ENCODE assay signal across 25 cellular contexts in genomic region chr2:40418614-40419013, GRCh38. TPM values are rescaled to one million over a fixed set of nuclear protein-coding genes. Genes with fewer than 3 reads are reported as not detected.
DNase-seq lines count a peak whose midpoint lies in the region; ATAC-seq and TF ChIP-seq lines count a peak whose summit lies in the region.
"Had no signal": no experiment of that assay in that cellular context is flagged by ENCODE, and none has a peak within 500 bp of the region (broad histone marks: within the 10 kb centered on the region; RNA-seq: fewer than 3 reads in every experiment).

No MANE protein-coding gene starts in this region.

- H3K79me2 ChIP-seq in GM23248 (ENCODE audit: insufficient read depth): peaks cover 79% of the 10 kb centered on the region
- H3K79me2 ChIP-seq: hepatocyte had no signal

- TF ChIP-seq CTCF in brain (conservative IDR thresholded peaks at IDR 0.05) (no peak), spleen (IDR thresholded peaks at IDR 0.05 in 8 of 11, conservative IDR thresholded peaks at IDR 0.05 in 3 of 11) (no peak)

- 36 to 49% methylated on average over 2 of the region's 2 CpGs for WGBS in GM23248 (ENCODE audit: low coverage in 1 of 2, low lambda C conversion rate in 2 of 2, missing lambda C conversion rate in 2 of 2), 2 experiments
- 30% methylated on average over 2 of the region's 2 CpGs for WGBS in right cardiac atrium
- WGBS in spleen, 5 donors: 49 to 70% (median 58%) methylated on average over 2 of the region's 2 CpGs

- H3F3A ChIP-seq in GM23248 (ENCODE audit: insufficient read depth): peaks cover 21% of the 10 kb centered on the region

- no peaks in the 10 kb centered on the region for H4K20me1 ChIP-seq in GM23248 (ENCODE audit: insufficient read depth)
- H4K20me1 ChIP-seq: BLaER1 had no signal

- H3K36me3 ChIP-seq in GM23248 (ENCODE audit: low read depth) (no peaks in the 10 kb centered on the region), spleen (no peaks in the 10 kb centered on the region)

- H3K27ac ChIP-seq in GM23248 (0 out of 2 replicates have a peak overlapping the region, but pooled peaks have one; percentile 2), right cardiac atrium (ENCODE audit: low read length) (peak overlapping the region; percentile 44), spleen (peak overlapping the region in 5 of 8 donors; percentile 10 to 42 (median 32))
- H3K27ac ChIP-seq: A549, BLaER1, body of pancreas, hepatocyte, skin epidermis had no signal

- intact Hi-C loops in right cardiac atrium (cut with DNase I): no loop called here
- intact Hi-C loops in spleen (cut with DNase I; ENCODE audit: low total_unique reads): no loop called here

- no peaks in the 10 kb centered on the region for H3K27me3 Mint-ChIP-seq in brain

- DNase-seq in GM23248: no peak
- peak in 2 of 3 donors; percentile 46 to 56 for DNase-seq in right cardiac atrium
- DNase-seq in spleen: no peak
- no peak for DNase-seq in AG08395 (ENCODE audit: low spot score)
- no peak for DNase-seq in DMS 273 treated with DMSO at 0.1 percent for 48 hours (lab: John Stamatoyannopoulos, UW)
- no peak for DNase-seq in NOMO-1 (lab: John Stamatoyannopoulos, UW; ENCODE audit: unreplicated experiment in 2 of 2)
- DNase-seq: activated naive CD8-positive, alpha-beta T cell treated with anti-CD3 and anti-CD28 coated beads, Interleukin-2, amount 10 ng/mL, durations not matched to agents 7 days and 5 days; body of pancreas; Calu3; cortex of kidney; NCI-H1092 treated with DMSO at 0.1 percent for 48 hours; NCI-H2029 treated with DMSO at 0.1 percent for 48 hours; NK-92 treated with Interleukin-12 subunit alpha and Interleukin-12 subunit beta, amount 100 ng/mL, for 24 hours; posterior cingulate gyrus; RPMI8226; stimulated activated CD4-positive, alpha-beta T cell treated with anti-CD3 and anti-CD28 coated beads, Interleukin-2, amount 100 ng/mL, for 48 hours had no signal

- ATAC-seq in right cardiac atrium (peak; percentile 40 to 52), GM18873 (IDR thresholded peaks at IDR 0.05; ENCODE audit: low FRiP score, unreplicated experiment) (no peak)
- ATAC-seq: body of pancreas had no signal

- H3K9ac ChIP-seq in GM23248: no peak overlapping the region
- H3K9ac ChIP-seq: BLaER1 had no signal

- H3K4me3 Mint-ChIP-seq in brain: no peak overlapping the region
- H3K4me3 Mint-ChIP-seq: activated naive CD8-positive, alpha-beta T cell treated with anti-CD3 and anti-CD28 coated beads, Interleukin-2, amount 10 ng/mL, durations not matched to agents 7 days and 5 days; activated T-helper 1 cell treated with anti-CD3 and anti-CD28 coated beads, Interleukin-12 subunit alpha, Interleukin-12 subunit beta, Interleukin-2, Interleukin-4 antibody, amounts not matched to agents 30 ng/mL and 10 ng/mL and 1 ng/mL, durations not matched to agents 14 hours and 24 hours and 36 hours; memory B cell; stimulated activated naive CD8-positive, alpha-beta T cell treated with anti-CD3 and anti-CD28 coated beads, Interleukin-15, Interleukin-2, amounts not matched to agents 100 ng/mL and 50 ng/mL, for 24 hours had no signal

- TF ChIP-seq POLR2A in spleen (IDR thresholded peaks at IDR 0.05): no peak

- H3K4me1 Mint-ChIP-seq in brain: peaks cover 57% of the 10 kb centered on the region
- H3K4me1 Mint-ChIP-seq: activated naive CD8-positive, alpha-beta T cell treated with anti-CD3 and anti-CD28 coated beads, Interleukin-2, amount 10 ng/mL, durations not matched to agents 7 days and 5 days; memory B cell had no signal

- no peak overlapping the region for H3K4me3 ChIP-seq in GM23248
- no peak overlapping the region for H3K4me3 ChIP-seq in right cardiac atrium (ENCODE audit: low read length)
- no peak overlapping the region for H3K4me3 ChIP-seq in spleen
- H3K4me3 ChIP-seq: A549, BLaER1, body of pancreas, hepatocyte, skin epidermis had no signal

- H3K4me2 ChIP-seq in GM23248 (ENCODE audit: unreplicated experiment): no peak overlapping the region
- H3K4me2 ChIP-seq: A549, BLaER1, hepatocyte had no signal

- H3K4me1 ChIP-seq in GM23248 (ENCODE audit: insufficient read depth) (peaks cover 18% of the 10 kb centered on the region), right cardiac atrium (ENCODE audit: control insufficient read depth, insufficient read depth, low read length) (peaks cover 12% of the 10 kb centered on the region), spleen (peaks cover 0 to 4% (median 0%) of the 10 kb centered on the region in 6 donors)
- H3K4me1 ChIP-seq: A549, BLaER1, body of pancreas had no signal

- H3K27ac Mint-ChIP-seq in brain: peak overlapping the region in 3 of 5 experiments; percentile 73 to 86 (median 83)
- H3K27ac Mint-ChIP-seq: activated naive CD8-positive, alpha-beta T cell treated with anti-CD3 and anti-CD28 coated beads, Interleukin-2, amount 10 ng/mL, durations not matched to agents 7 days and 5 days; activated T-helper 1 cell treated with anti-CD3 and anti-CD28 coated beads, Interleukin-12 subunit alpha, Interleukin-12 subunit beta, Interleukin-2, Interleukin-4 antibody, amounts not matched to agents 30 ng/mL and 10 ng/mL and 1 ng/mL, durations not matched to agents 14 hours and 24 hours and 36 hours; memory B cell; stimulated activated naive CD8-positive, alpha-beta T cell treated with anti-CD3 and anti-CD28 coated beads, Interleukin-15, Interleukin-2, amounts not matched to agents 100 ng/mL and 50 ng/mL, for 24 hours had no signal

- H3K9me2 ChIP-seq in GM23248 (ENCODE audit: insufficient read depth): no peaks in the 10 kb centered on the region

- H3K9me3 Mint-ChIP-seq in brain: peaks cover 0 to 3% (median 0%) of the 10 kb centered on the region in 5 experiments
- H3K9me3 Mint-ChIP-seq: activated naive CD8-positive, alpha-beta T cell treated with anti-CD3 and anti-CD28 coated beads, Interleukin-2, amount 10 ng/mL, durations not matched to agents 7 days and 5 days; activated T-helper 1 cell treated with anti-CD3 and anti-CD28 coated beads, Interleukin-12 subunit alpha, Interleukin-12 subunit beta, Interleukin-2, Interleukin-4 antibody, amounts not matched to agents 30 ng/mL and 10 ng/mL and 1 ng/mL, durations not matched to agents 14 hours and 24 hours and 36 hours; memory B cell; stimulated activated naive CD8-positive, alpha-beta T cell treated with anti-CD3 and anti-CD28 coated beads, Interleukin-15, Interleukin-2, amounts not matched to agents 100 ng/mL and 50 ng/mL, for 24 hours had no signal

- in situ Hi-C loops in GM23248 (cut with MboI): no loop called here

- H3K27me3 ChIP-seq in GM23248 (replicated peaks; ENCODE audit: insufficient read depth): no peaks in the 10 kb centered on the region
- H3K27me3 ChIP-seq in right cardiac atrium (ENCODE audit: control insufficient read depth, insufficient read depth): no peaks in the 10 kb centered on the region
- H3K27me3 ChIP-seq in spleen (replicated peaks in 1 of 7): no peaks in the 10 kb centered on the region
- H3K27me3 ChIP-seq: BLaER1, body of pancreas, hepatocyte had no signal

- H3K36me3 Mint-ChIP-seq in brain: peaks cover 4% of the 10 kb centered on the region
- H3K36me3 Mint-ChIP-seq: activated naive CD8-positive, alpha-beta T cell treated with anti-CD3 and anti-CD28 coated beads, Interleukin-2, amount 10 ng/mL, durations not matched to agents 7 days and 5 days; memory B cell had no signal

- H2AFZ ChIP-seq in GM23248: no peak overlapping the region
- H2AFZ ChIP-seq: hepatocyte had no signal

- H3K9me3 ChIP-seq in GM23248 (ENCODE audit: low read depth): no peaks in the 10 kb centered on the region
- H3K9me3 ChIP-seq in right cardiac atrium (ENCODE audit: control insufficient read depth, low read length): no peaks in the 10 kb centered on the region
- H3K9me3 ChIP-seq in spleen: no peaks in the 10 kb centered on the region
- H3K9me3 ChIP-seq: A549, BLaER1, body of pancreas had no signal

RNA-seq across cellular contexts. Expression of gene SLC8A1, which starts 33.3 kb away (rescaled TPM):
- 82.1 and 83.4 TPM in 2 replicates for total RNA-seq in GM23248 (2014; rRNA removed; shearing (Covaris generic))
- 11.6 and 13.8 TPM in 2 replicates for polyA plus RNA-seq in GM23248 (2016; fragmentation: Nextera tagmentation; extraction: Ambion mirVana)
- 7.6 TPM for polyA plus RNA-seq in brain (ENCODE audit: insufficient read depth, low read depth, low replicate concordance)
- 100 to 1,000 TPM; 761 to 907 (median 821) TPM for total RNA-seq in right cardiac atrium
- 41.8 TPM for polyA plus RNA-seq in right cardiac atrium
- total RNA-seq in spleen: 10 to 100 TPM; 52.9 to 86.0 (median 67.1) TPM
- polyA plus RNA-seq in spleen: under 1 TPM; 0.36 to 0.77 (median 0.37) TPM

Comparison
In these comparisons a context has a peak if more than half of its experiments do, and no peak if none do; other contexts are left out.
1. DNase-seq: peak in right cardiac atrium (2 of 3); none in GM23248 (single experiment), spleen (single experiment), AG08395 (single experiment), DMS 273 treated with DMSO at 0.1 percent for 48 hours (single experiment) and NOMO-1 (0 of 2).
2. Peak in every context shown above with its lines, with median percentiles within 50 percentile points of each other: H3K27ac ChIP-seq.